ENCODE assay signal across 8 cellular contexts in genomic region chrX:39162322-39162721, GRCh38.
DNase-seq lines count a peak whose midpoint lies in the region; ATAC-seq and TF ChIP-seq lines count a peak whose summit lies in the region.
"Had no signal": no experiment of that assay in that cellular context is flagged by ENCODE, and none has a peak within 500 bp of the region (broad histone marks: within the 10 kb centered on the region; RNA-seq: fewer than 3 reads in every experiment).

No MANE protein-coding gene starts in this region.

- H3K4me3 Mint-ChIP-seq in naive thymus-derived CD4-positive, alpha-beta T cell = peak overlapping the region; percentile 35 to 84 (median 77)
- H3K4me3 Mint-ChIP-seq in type B pancreatic cell = no peak overlapping the region

- H3K27me3 ChIP-seq in body of pancreas = no peaks in the 10 kb centered on the region
- H3K27me3 ChIP-seq in naive thymus-derived CD4-positive, alpha-beta T cell (ENCODE audit: control insufficient read depth in 2 of 2, insufficient read depth in 2 of 2, low read length in 2 of 2) = no peaks in the 10 kb centered on the region
- peaks cover 0 to 6% of the 10 kb centered on the region in 2 donors for H3K27me3 ChIP-seq in tibial nerve

- H3K9me3 Mint-ChIP-seq in naive thymus-derived CD4-positive, alpha-beta T cell = no peaks in the 10 kb centered on the region
- no peaks in the 10 kb centered on the region for H3K9me3 Mint-ChIP-seq in type B pancreatic cell

- peak; percentile 24 for ATAC-seq in body of pancreas
- ATAC-seq in naive thymus-derived CD4-positive, alpha-beta T cell = peak; percentile 83
- no peak for ATAC-seq in HG03469 (IDR thresholded peaks at IDR 0.05; ENCODE audit: unreplicated experiment)

- peak in 3 of 7 experiments; percentile 18 to 29 (median 22) for TF ChIP-seq CTCF in body of pancreas (IDR thresholded peaks at IDR 0.05)
- TF ChIP-seq CTCF in type B pancreatic cell (conservative IDR thresholded peaks at IDR 0.05) = peak; percentile 52
- TF ChIP-seq CTCF in tibial nerve (IDR thresholded peaks at IDR 0.05) = peak in 2 of 5 experiments; percentile 15 to 31

- POLR2A ChIA-PET in naive thymus-derived CD4-positive, alpha-beta T cell (lab: Charles Lee) = no interaction called here

- peaks cover 0 to 20% (median 10%) of the 10 kb centered on the region in 7 donors for H3K4me1 Mint-ChIP-seq in naive thymus-derived CD4-positive, alpha-beta T cell
- H3K4me1 Mint-ChIP-seq in type B pancreatic cell (ENCODE audit: unreplicated experiment) = peaks cover 14% of the 10 kb centered on the region

- peaks cover 0 to 11% (median 5%) of the 10 kb centered on the region in 5 donors for H3K27me3 Mint-ChIP-seq in naive thymus-derived CD4-positive, alpha-beta T cell
- peaks cover 18% of the 10 kb centered on the region for H3K27me3 Mint-ChIP-seq in type B pancreatic cell

- 8 to 13% methylated on average over 5 to 27 of the region's 29 CpGs for WGBS in body of pancreas, 2 donors
- 6 to 27% methylated on average over 26 to 29 of the region's 29 CpGs for WGBS in tibial nerve, 2 donors

- H3K27ac ChIP-seq in body of pancreas (no peak overlapping the region), tibial nerve (no peak overlapping the region)
- no peak overlapping the region for H3K27ac ChIP-seq in naive thymus-derived CD4-positive, alpha-beta T cell (ENCODE audit: low read depth, low read length)

- H3K36me3 Mint-ChIP-seq in naive thymus-derived CD4-positive, alpha-beta T cell = no peaks in the 10 kb centered on the region
- no peaks in the 10 kb centered on the region for H3K36me3 Mint-ChIP-seq in type B pancreatic cell

- H3K4me3 ChIP-seq in body of pancreas (no peak overlapping the region), tibial nerve (peak overlapping the region in 2 of 4 donors; percentile 5 to 36)
- no peak overlapping the region for H3K4me3 ChIP-seq in naive thymus-derived CD4-positive, alpha-beta T cell (ENCODE audit: low read length)
- H3K4me3 ChIP-seq: HAP-1 had no signal

- no peaks in the 10 kb centered on the region for H3K4me1 ChIP-seq in body of pancreas
- H3K4me1 ChIP-seq in naive thymus-derived CD4-positive, alpha-beta T cell (ENCODE audit: control insufficient read depth in 2 of 2, insufficient read depth in 2 of 2, low read length in 2 of 2) = no peaks in the 10 kb centered on the region
- peaks cover 0 to 8% (median 0%) of the 10 kb centered on the region in 4 donors for H3K4me1 ChIP-seq in tibial nerve
- H3K4me1 ChIP-seq: HAP-1 had no signal

- intact Hi-C loops in body of pancreas (cut with DNase I) = no loop called here
- intact Hi-C loops in naive thymus-derived CD4-positive, alpha-beta T cell (cut with micrococcal nuclease) = loop anchor here (1.0 to 10.0 kb wide), 5 partner anchors 32 to 282 kb away; no protein-coding TSS in a partner anchor

- CTCF ChIA-PET in naive thymus-derived CD4-positive, alpha-beta T cell (lab: Charles Lee) = interaction anchor here (1.0 to 1.4 kb wide), 2 partner anchors 79 to 1304 kb away, joined by 3 to 5 read pairs; no protein-coding TSS in a partner anchor

- H3K36me3 ChIP-seq in body of pancreas (replicated peaks in 1 of 2; ENCODE audit: insufficient read depth in 1 of 2, low read depth in 2 of 2) = no peaks in the 10 kb centered on the region
- H3K36me3 ChIP-seq in naive thymus-derived CD4-positive, alpha-beta T cell (ENCODE audit: control insufficient read depth in 2 of 3, insufficient read depth in 3 of 3, low read length in 3 of 3) = no peaks in the 10 kb centered on the region
- H3K36me3 ChIP-seq in tibial nerve = no peaks in the 10 kb centered on the region
- H3K36me3 ChIP-seq: HAP-1 had no signal

- no peak for TF ChIP-seq EP300 in tibial nerve (IDR thresholded peaks at IDR 0.05)

- H3K27ac Mint-ChIP-seq in naive thymus-derived CD4-positive, alpha-beta T cell = peak overlapping the region in 2 of 9 donors; percentile 50 to 81
- no peak overlapping the region for H3K27ac Mint-ChIP-seq in type B pancreatic cell

- peak in 3 of 4 experiments; percentile 4 to 11 (median 10) for DNase-seq in activated CD4-positive, CD25-positive, alpha-beta regulatory T cell (lab: John Stamatoyannopoulos, UW)
- DNase-seq in body of pancreas (peak in 2 of 4 donors; percentile 26 to 29), type B pancreatic cell (ENCODE audit: extremely low spot score, unreplicated experiment) (no peak), NCI-H2081 (lab: John Stamatoyannopoulos, UW) (no peak), tibial nerve (ENCODE audit: low spot score in 2 of 2) (no peak)
- peak in 8 of 9 donors; percentile 17 to 47 (median 35) for DNase-seq in naive thymus-derived CD4-positive, alpha-beta T cell

- TF ChIP-seq POLR2A in body of pancreas (IDR thresholded peaks at IDR 0.05) (no peak), tibial nerve (IDR thresholded peaks at IDR 0.05) (no peak)

- no peaks in the 10 kb centered on the region for H3K9me3 ChIP-seq in body of pancreas
- H3K9me3 ChIP-seq in naive thymus-derived CD4-positive, alpha-beta T cell (ENCODE audit: control insufficient read depth in 2 of 3, low read length in 3 of 3) = no peaks in the 10 kb centered on the region
- no peaks in the 10 kb centered on the region for H3K9me3 ChIP-seq in tibial nerve
- H3K9me3 ChIP-seq: HAP-1 had no signal

Comparison
In these comparisons a context has a peak if more than half of its experiments do, and no peak if none do; other contexts are left out.
1. DNase-seq: peak in activated CD4-positive, CD25-positive, alpha-beta regulatory T cell (3 of 4) and naive thymus-derived CD4-positive, alpha-beta T cell (8 of 9); none in type B pancreatic cell (single experiment), NCI-H2081 (0 of 2) and tibial nerve (0 of 2).